Comparison of ENCODE assay signal across 7 cellular contexts in the genomic region with DNA sequence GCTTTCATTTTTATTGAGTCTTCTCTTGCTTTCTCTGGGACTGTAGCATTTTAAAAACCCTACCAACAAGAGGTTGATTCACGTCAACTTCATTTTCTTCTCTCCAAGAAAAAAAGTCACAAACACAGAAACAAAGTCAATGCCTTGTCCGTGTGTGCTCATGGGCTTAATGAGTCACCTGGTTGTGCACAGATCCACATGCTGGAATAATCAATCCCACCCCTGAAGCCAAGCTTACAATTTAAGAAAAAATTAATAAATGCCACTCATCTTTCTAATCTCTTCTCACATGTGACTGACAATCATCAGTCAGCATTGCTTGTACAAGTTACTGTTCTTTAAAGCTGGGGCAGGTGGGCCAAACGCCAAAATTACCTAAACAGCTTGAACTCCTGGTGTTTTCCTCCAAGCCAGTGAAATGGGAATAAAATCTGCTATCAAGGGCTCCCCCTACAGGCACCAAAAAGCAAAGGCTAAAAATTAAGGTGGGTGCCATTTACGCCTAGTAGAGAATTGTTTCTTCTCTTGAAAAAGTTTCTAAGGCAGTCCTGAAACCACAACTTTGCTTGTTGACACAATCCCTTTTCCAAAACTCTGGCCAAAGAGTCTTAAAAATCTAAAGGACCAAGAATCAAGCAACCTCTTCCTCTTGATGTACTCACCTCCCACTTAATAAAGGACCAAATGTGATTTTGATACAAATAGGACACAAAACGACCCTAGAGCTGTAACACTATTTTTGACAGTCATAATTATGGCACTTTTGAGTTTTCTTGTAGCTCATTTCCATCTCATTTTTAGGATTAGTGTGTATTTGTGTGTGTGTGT. TPM values are rescaled to one million over a fixed set of nuclear protein-coding genes. Genes with fewer than 3 reads are reported as not detected.
A peak's percentile ranks its signal among the peaks of the same experiment; 100 is the strongest.
DNase-seq lines count a peak whose midpoint lies in the region; ATAC-seq lines count a peak whose summit lies in the region.

No MANE protein-coding gene starts in this region.

- DNase-seq in DMS 273 (lab: John Stamatoyannopoulos, UW; ENCODE audit: unreplicated experiment) (peak; percentile 74), HCEC 1CT (peak; percentile 45), NOMO-1 treated with DMSO at 0.1 percent for 48 hours (lab: John Stamatoyannopoulos, UW; ENCODE audit: unreplicated experiment) (peak; percentile 55), dermis blood vessel endothelial cell (peak; percentile 72), mucosa of gallbladder (ENCODE audit: low spot score) (peak; percentile 28)

- ATAC-seq in GM19467 (IDR thresholded peaks at IDR 0.05; ENCODE audit: unreplicated experiment) (no peak), GM18520 (IDR thresholded peaks at IDR 0.05; ENCODE audit: unreplicated experiment) (no peak)

RNA-seq across cellular contexts. Expression of a gene that starts 21.3 kb away (rescaled TPM):
- total RNA-seq in dermis blood vessel endothelial cell (18.5 and 19.2 TPM in 2 replicates), mucosa of gallbladder (11.5 TPM)

RNA-seq across cellular contexts. Expression of a gene that starts 37.0 kb away (rescaled TPM):
- total RNA-seq in dermis blood vessel endothelial cell (not detected in 2 replicates), mucosa of gallbladder (0.14 TPM)

RNA-seq across cellular contexts. Expression of a gene that starts 47.9 kb away (rescaled TPM):
- total RNA-seq in dermis blood vessel endothelial cell (0.09 and 0.17 TPM in 2 replicates), mucosa of gallbladder (not detected)
